Comparison of ENCODE assay signal across 10 cellular contexts in the genomic region with DNA sequence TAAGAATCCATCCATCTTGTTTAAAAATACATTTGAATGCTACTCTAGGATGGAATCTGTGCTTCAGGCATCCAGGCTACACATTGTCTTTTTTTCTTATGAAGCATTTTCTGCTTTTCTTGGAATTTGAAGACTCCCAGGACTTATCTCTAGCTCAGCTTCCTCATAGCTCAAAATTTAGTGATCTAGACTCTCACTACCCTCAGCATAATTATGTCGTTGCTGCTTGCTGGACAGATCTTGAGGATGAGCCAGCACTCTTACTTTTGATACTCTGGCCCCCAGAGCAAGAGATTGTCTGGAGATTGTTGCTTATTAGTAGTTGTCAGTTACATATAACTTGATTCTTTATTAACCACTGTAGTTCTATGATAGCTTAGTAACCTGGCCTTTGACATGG.
"Had no signal": no experiment of that assay in that cellular context is flagged by ENCODE, and none has a peak within 500 bp of the region (broad histone marks: within the 10 kb centered on the region; RNA-seq: fewer than 3 reads in every experiment).

No MANE protein-coding gene starts in this region.

- H3K27ac ChIP-seq: dorsolateral prefrontal cortex, left lung, parathyroid adenoma, VCaP had no signal

- H3K9me3 ChIP-seq: left lung had no signal

- H3K27me3 ChIP-seq: dorsolateral prefrontal cortex, left lung had no signal

- H3K36me3 ChIP-seq: left lung had no signal

- DNase-seq: activated CD4-positive, alpha-beta memory T cell treated with anti-CD3 and anti-CD28 coated beads for 36 hours; activated gamma-delta T cell; activated T-cell treated with anti-CD3 and anti-CD28 coated beads, Interleukin-2, amount 50 U/mL, for 4 hours; dorsolateral prefrontal cortex; left lung; naive B cell; retina; small intestine had no signal

- H3K4me1 ChIP-seq: left lung had no signal

- H3K4me3 ChIP-seq: dorsolateral prefrontal cortex, left lung had no signal

- H3K9ac ChIP-seq: parathyroid adenoma had no signal
